ENCODE assay signal across 8 cellular contexts in the genomic region with DNA sequence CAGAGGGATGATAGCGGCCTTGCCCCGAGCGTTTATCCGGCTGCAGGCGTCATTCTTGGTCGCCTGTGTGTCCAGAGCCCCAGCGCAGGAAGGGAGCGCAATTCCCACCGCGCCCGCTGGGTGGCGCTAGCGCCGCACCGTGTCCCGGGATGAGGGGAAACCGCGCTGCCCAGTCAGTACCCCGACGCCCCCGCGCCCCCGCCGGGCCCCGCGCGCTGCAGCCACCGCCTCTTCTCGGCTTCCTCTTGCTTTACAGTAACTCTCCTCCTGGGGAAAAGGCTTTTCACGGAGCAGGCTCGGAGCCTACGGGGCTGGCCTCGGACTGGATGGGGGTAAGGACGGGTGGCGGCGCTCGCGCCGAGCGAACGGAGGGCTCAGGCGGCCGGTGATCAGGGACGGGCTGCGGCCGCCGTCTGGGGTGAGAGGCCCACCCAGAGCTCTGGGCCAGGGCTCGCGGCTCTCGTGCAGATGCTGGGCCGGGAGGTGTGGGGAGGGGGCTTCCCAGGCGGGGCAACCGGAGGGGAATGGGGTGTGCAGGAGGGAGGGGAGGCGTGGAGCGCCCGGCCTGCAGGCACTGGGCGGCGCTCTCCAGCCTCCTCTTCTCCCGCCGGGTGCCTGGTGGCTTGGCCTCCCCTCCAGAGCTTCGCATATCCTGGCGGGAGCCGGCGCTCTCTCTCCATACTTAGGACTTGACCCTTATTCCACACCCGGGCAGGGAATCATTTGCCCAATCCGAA. TPM values are rescaled to one million over a fixed set of nuclear protein-coding genes. Genes with fewer than 3 reads are reported as not detected.
A peak's percentile ranks its signal among the peaks of the same experiment; 100 is the strongest.
DNase-seq lines count a peak whose midpoint lies in the region; ATAC-seq, FAIRE-seq and TF ChIP-seq lines count a peak whose summit lies in the region.

No MANE protein-coding gene starts in this region.

- peaks cover 26% of the 10 kb centered on the region for H3K36me3 Mint-ChIP-seq in nephron (ENCODE audit: low read depth)
- peaks cover 8% of the 10 kb centered on the region for H3K36me3 Mint-ChIP-seq in stimulated activated naive CD8-positive, alpha-beta T cell treated with anti-CD3 and anti-CD28 coated beads, Interleukin-15, Interleukin-2, amounts not matched to agents 100 ng/mL and 50 ng/mL, for 24 hours (ENCODE audit: low read depth)

- no peak for FAIRE-seq in RCC 7860 (lab: Jason Lieb, UNC)

- peak overlapping the region; percentile 81 for H3K4me3 ChIP-seq in fibroblast of the aortic adventitia (ENCODE audit: low read depth, low read length)

- peak; percentile 79 for ATAC-seq in GM21528 (IDR thresholded peaks at IDR 0.05; ENCODE audit: low FRiP score, unreplicated experiment)

- H3K4me1 Mint-ChIP-seq in nephron: peaks cover 16% of the 10 kb centered on the region
- peaks cover 24% of the 10 kb centered on the region for H3K4me1 Mint-ChIP-seq in stimulated activated naive CD8-positive, alpha-beta T cell treated with anti-CD3 and anti-CD28 coated beads, Interleukin-15, Interleukin-2, amounts not matched to agents 100 ng/mL and 50 ng/mL, for 24 hours (ENCODE audit: low read depth)

- TF ChIP-seq CTCF in fibroblast of the aortic adventitia (IDR thresholded peaks at IDR 0.05; ENCODE audit: insufficient read depth, low read length): peak; percentile 89
- peak; percentile 99 for TF ChIP-seq CTCF in nephron (IDR thresholded peaks at IDR 0.05; ENCODE audit: unreplicated experiment in 3 of 3)

- no peaks in the 10 kb centered on the region for H3K9me3 Mint-ChIP-seq in nephron
- H3K9me3 Mint-ChIP-seq in stimulated activated naive CD8-positive, alpha-beta T cell treated with anti-CD3 and anti-CD28 coated beads, Interleukin-15, Interleukin-2, amounts not matched to agents 100 ng/mL and 50 ng/mL, for 24 hours: no peaks in the 10 kb centered on the region

- H3K27ac Mint-ChIP-seq in nephron: peak overlapping the region; percentile 94 to 98 (median 96)
- peak overlapping the region; percentile 84 for H3K27ac Mint-ChIP-seq in stimulated activated naive CD8-positive, alpha-beta T cell treated with anti-CD3 and anti-CD28 coated beads, Interleukin-15, Interleukin-2, amounts not matched to agents 100 ng/mL and 50 ng/mL, for 24 hours

- peak overlapping the region; percentile 96 to 98 (median 97) for H3K4me3 Mint-ChIP-seq in nephron
- peak overlapping the region; percentile 88 for H3K4me3 Mint-ChIP-seq in stimulated activated naive CD8-positive, alpha-beta T cell treated with anti-CD3 and anti-CD28 coated beads, Interleukin-15, Interleukin-2, amounts not matched to agents 100 ng/mL and 50 ng/mL, for 24 hours

- H3K27me3 Mint-ChIP-seq in nephron (ENCODE audit: low read depth): peaks cover 17% of the 10 kb centered on the region
- H3K27me3 Mint-ChIP-seq in stimulated activated naive CD8-positive, alpha-beta T cell treated with anti-CD3 and anti-CD28 coated beads, Interleukin-15, Interleukin-2, amounts not matched to agents 100 ng/mL and 50 ng/mL, for 24 hours: no peaks in the 10 kb centered on the region

- DNase-seq in DMS153 treated with DMSO at 0.1 percent for 48 hours (lab: John Stamatoyannopoulos, UW; ENCODE audit: unreplicated experiment) (peak; percentile 63), HuH-7 (ENCODE audit: low spot score) (peak; percentile 79), RCC 7860 (ENCODE audit: low spot score) (peak; percentile 68), fibroblast of the aortic adventitia (ENCODE audit: low read depth) (peak; percentile 86)
- DNase-seq in activated T-helper 9 cell treated with anti-CD3 and anti-CD28 coated beads, Interleukin-2, amount 50 U/mL, for 16 hours (ENCODE audit: low read depth): peak; percentile 79

RNA-seq across cellular contexts. Expression of a gene that starts 29.8 kb away (rescaled TPM):
- not detected in 2 replicates for total RNA-seq in fibroblast of the aortic adventitia (ENCODE audit: low replicate concordance)

RNA-seq across cellular contexts. Expression of a gene that starts 46.0 kb away (rescaled TPM):
- total RNA-seq in fibroblast of the aortic adventitia (ENCODE audit: low replicate concordance): not detected in 2 replicates

Comparison
In these comparisons a context has a peak if more than half of its experiments do, and no peak if none do; other contexts are left out.
1. Peak in every context shown above with its lines: DNase-seq, ATAC-seq and H3K4me3 ChIP-seq.